In genomic region chr1:40709802-40710278, GRCh38 we compare ENCODE assay signal across 8 cellular contexts. TPM values are rescaled to one million over a fixed set of nuclear protein-coding genes. Genes with fewer than 3 reads are reported as not detected.
DNase-seq lines count a peak whose midpoint lies in the region; ATAC-seq, FAIRE-seq and TF ChIP-seq lines count a peak whose summit lies in the region.

No MANE protein-coding gene starts in this region.

- H3K4me1 Mint-ChIP-seq in activated T-helper 2 cell treated with anti-CD3 and anti-CD28 coated beads, Interferon-gamma antibody, Interleukin-2, Interleukin-4, amounts not matched to agents 10 μg/mL and 5 μg/mL and 100 μg/mL, durations not matched to agents 14 hours and 24 hours and 36 hours (ENCODE audit: low read depth): peaks cover 51% of the 10 kb centered on the region

- H3K9me3 ChIP-seq in HAP-1: no peaks in the 10 kb centered on the region
- no peaks in the 10 kb centered on the region for H3K9me3 ChIP-seq in iPS-15b (ENCODE audit: control insufficient read depth, insufficient read depth, low read length)
- H3K9me3 ChIP-seq in spleen: no peaks in the 10 kb centered on the region

- peak overlapping the region in 7 of 8 donors; percentile 55 to 89 (median 82) for H3K27ac ChIP-seq in spleen

- TF ChIP-seq CTCF in spleen (IDR thresholded peaks at IDR 0.05 in 8 of 11, conservative IDR thresholded peaks at IDR 0.05 in 3 of 11) (no peak), lower leg skin (IDR thresholded peaks at IDR 0.05) (no peak)

- H3K4me3 Mint-ChIP-seq in activated T-helper 2 cell treated with anti-CD3 and anti-CD28 coated beads, Interferon-gamma antibody, Interleukin-2, Interleukin-4, amounts not matched to agents 10 μg/mL and 5 μg/mL and 100 μg/mL, durations not matched to agents 14 hours and 24 hours and 36 hours (ENCODE audit: low read depth): peak overlapping the region; percentile 89

- H3K27me3 Mint-ChIP-seq in activated T-helper 2 cell treated with anti-CD3 and anti-CD28 coated beads, Interferon-gamma antibody, Interleukin-2, Interleukin-4, amounts not matched to agents 10 μg/mL and 5 μg/mL and 100 μg/mL, durations not matched to agents 14 hours and 24 hours and 36 hours (ENCODE audit: low read depth): no peaks in the 10 kb centered on the region

- intact Hi-C loops in activated T-helper 2 cell treated with anti-CD3 and anti-CD28 coated beads, Interferon-gamma antibody, Interleukin-2, Interleukin-4, amounts not matched to agents 10 μg/mL and 5 μg/mL and 100 μg/mL, durations not matched to agents 14 hours and 24 hours and 36 hours (cut with micrococcal nuclease): loop anchor here (1.0 to 5.0 kb wide), 3 partner anchors 10 to 52 kb away; no protein-coding TSS in a partner anchor
- intact Hi-C loops in spleen (cut with DNase I; ENCODE audit: low total_unique reads): no loop called here
- intact Hi-C loops in lower leg skin (cut with DNase I; ENCODE audit: low total_unique reads): no loop called here

- peak overlapping the region; percentile 94 for H3K9ac ChIP-seq in iPS-15b (ENCODE audit: low read depth, low read length)

- in situ Hi-C loops in HAP-1 (cut with MboI; ENCODE audit: low sequenced_read_pairs): no loop called here

- H3K36me3 ChIP-seq in HAP-1 (replicated peaks) (peaks cover 5% of the 10 kb centered on the region), iPS-15b (ENCODE audit: control insufficient read depth, insufficient read depth, low read length) (no peaks in the 10 kb centered on the region), spleen (no peaks in the 10 kb centered on the region)

- H3K27ac Mint-ChIP-seq in activated T-helper 2 cell treated with anti-CD3 and anti-CD28 coated beads, Interferon-gamma antibody, Interleukin-2, Interleukin-4, amounts not matched to agents 10 μg/mL and 5 μg/mL and 100 μg/mL, durations not matched to agents 14 hours and 24 hours and 36 hours: peak overlapping the region; percentile 70

- no peak for FAIRE-seq in HTR-8/SVneo (lab: Jason Lieb, UNC)

- H3K9me3 Mint-ChIP-seq in activated T-helper 2 cell treated with anti-CD3 and anti-CD28 coated beads, Interferon-gamma antibody, Interleukin-2, Interleukin-4, amounts not matched to agents 10 μg/mL and 5 μg/mL and 100 μg/mL, durations not matched to agents 14 hours and 24 hours and 36 hours: no peaks in the 10 kb centered on the region

- no peak for DNase-seq in HAP-1 (ENCODE audit: low spot score in 2 of 2)
- DNase-seq in activated T-helper 2 cell treated with anti-CD3 and anti-CD28 coated beads, Interferon-gamma antibody, Interleukin-2, Interleukin-4, amounts not matched to agents 10 μg/mL and 5 μg/mL and 100 μg/mL, durations not matched to agents 14 hours and 24 hours and 36 hours (ENCODE audit: low spot score): no peak
- no peak for DNase-seq in spleen
- no peak for DNase-seq in HTR-8/SVneo (ENCODE audit: insufficient read length, low spot score)
- DNase-seq in lower leg skin (ENCODE audit: low spot score in 2 of 2): no peak
- DNase-seq in activated CD4-positive, alpha-beta T cell treated with anti-CD3 and anti-CD28 coated beads, Interleukin-2, amount 50 U/mL, for 48 hours: no peak

- H3K27me3 ChIP-seq in HAP-1 (ENCODE audit: low read depth): no peaks in the 10 kb centered on the region
- no peaks in the 10 kb centered on the region for H3K27me3 ChIP-seq in iPS-15b (ENCODE audit: control insufficient read depth, insufficient read depth, low read length)
- H3K27me3 ChIP-seq in spleen (replicated peaks in 1 of 7): no peaks in the 10 kb centered on the region

- TF ChIP-seq POLR2A in spleen (IDR thresholded peaks at IDR 0.05) (no peak), lower leg skin (IDR thresholded peaks at IDR 0.05) (no peak)

- H3K36me3 Mint-ChIP-seq in activated T-helper 2 cell treated with anti-CD3 and anti-CD28 coated beads, Interferon-gamma antibody, Interleukin-2, Interleukin-4, amounts not matched to agents 10 μg/mL and 5 μg/mL and 100 μg/mL, durations not matched to agents 14 hours and 24 hours and 36 hours (ENCODE audit: low read depth): peaks cover 32% of the 10 kb centered on the region

- H3K4me1 ChIP-seq in HAP-1 (peaks cover 24% of the 10 kb centered on the region), iPS-15b (ENCODE audit: control insufficient read depth, insufficient read depth, low read length) (peaks cover 15% of the 10 kb centered on the region), spleen (peaks cover 55 to 87% (median 74%) of the 10 kb centered on the region in 6 donors)

- 22 to 35% (median 32%) methylated on average over 3 of the region's 3 CpGs for WGBS in spleen, 5 donors
- 6 to 9% methylated on average over 3 of the region's 3 CpGs for WGBS in lower leg skin, 2 donors

- no peak for ATAC-seq in HG02798 (IDR thresholded peaks at IDR 0.05; ENCODE audit: poor library complexity, unreplicated experiment)

- H3K4me3 ChIP-seq in HAP-1 (peak overlapping the region; percentile 45), iPS-15b (ENCODE audit: low read depth, low read length) (peak overlapping the region; percentile 89), spleen (peak overlapping the region; percentile 27 to 70 (median 43)), lower leg skin (ENCODE audit: low read depth, poor library complexity, severe bottlenecking) (no peak overlapping the region)

RNA-seq across cellular contexts. Expression of gene NFYC, which starts 18.3 kb away (rescaled TPM):
- total RNA-seq in activated T-helper 2 cell treated with anti-CD3 and anti-CD28 coated beads, Interferon-gamma antibody, Interleukin-2, Interleukin-4, amounts not matched to agents 10 μg/mL and 5 μg/mL and 100 μg/mL, durations not matched to agents 14 hours and 24 hours and 36 hours: 66.0 and 68.4 TPM in 2 replicates
- total RNA-seq in spleen (10 to 100 TPM; 57.8 to 99.0 (median 72.4) TPM), lower leg skin (10 to 100 TPM; 53.3 to 94.4 (median 68.0) TPM)
- polyA plus RNA-seq in spleen: 10 to 100 TPM; 34.6 to 43.2 (median 39.5) TPM

RNA-seq across cellular contexts. Expression of gene RIMS3, which starts 44.4 kb away (rescaled TPM):
- total RNA-seq in activated T-helper 2 cell treated with anti-CD3 and anti-CD28 coated beads, Interferon-gamma antibody, Interleukin-2, Interleukin-4, amounts not matched to agents 10 μg/mL and 5 μg/mL and 100 μg/mL, durations not matched to agents 14 hours and 24 hours and 36 hours: 2.5 and 2.9 TPM in 2 replicates
- 1 to 10 TPM; 1.6 to 6.9 (median 3.3) TPM for total RNA-seq in spleen
- polyA plus RNA-seq in spleen: 1 to 10 TPM in 1 of 3 donors, under 1 TPM in 2; 0.30 to 1.0 (median 0.44) TPM
- 1 to 10 TPM; 2.7 to 4.0 (median 3.0) TPM for total RNA-seq in lower leg skin
